1 cellular context compared by ENCODE assay signal in the genomic region with DNA sequence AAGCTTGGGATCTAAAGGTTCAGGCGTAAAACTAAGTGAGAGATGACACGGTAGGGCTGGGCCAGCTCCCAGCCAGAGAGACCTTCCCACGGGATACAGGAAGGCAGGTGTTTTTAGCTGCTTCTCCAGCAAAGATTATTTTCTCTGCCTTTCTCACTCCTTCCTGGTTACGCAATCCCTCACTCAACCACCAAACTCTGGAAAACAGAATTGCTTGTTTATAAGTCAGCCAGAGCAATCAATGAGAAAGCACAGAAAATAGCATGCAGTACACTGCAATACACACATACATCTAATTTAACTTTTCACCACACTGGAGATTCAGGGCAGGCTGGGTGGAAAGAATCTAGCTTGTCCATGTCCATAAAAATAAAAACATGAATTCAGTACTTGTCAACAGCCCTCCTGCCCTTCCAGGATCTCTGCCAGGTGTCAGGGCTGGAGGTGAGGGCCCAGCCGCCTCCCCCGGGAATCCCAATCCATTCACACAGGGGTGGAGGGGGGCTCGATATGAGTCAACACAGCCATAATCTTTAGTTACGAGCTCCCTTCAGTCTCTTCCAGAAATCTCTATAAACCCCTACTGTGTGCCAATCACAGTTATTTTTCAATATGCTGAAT.
TF ChIP-seq lines count a peak whose summit lies in the region.

No MANE protein-coding gene starts in this region.

TF ChIP-seq in WTC11, 78 proteins besides CTCF, POLR2A, EP300 and RAD21 (continued from another document):
- TF ChIP-seq, protein P1, sequence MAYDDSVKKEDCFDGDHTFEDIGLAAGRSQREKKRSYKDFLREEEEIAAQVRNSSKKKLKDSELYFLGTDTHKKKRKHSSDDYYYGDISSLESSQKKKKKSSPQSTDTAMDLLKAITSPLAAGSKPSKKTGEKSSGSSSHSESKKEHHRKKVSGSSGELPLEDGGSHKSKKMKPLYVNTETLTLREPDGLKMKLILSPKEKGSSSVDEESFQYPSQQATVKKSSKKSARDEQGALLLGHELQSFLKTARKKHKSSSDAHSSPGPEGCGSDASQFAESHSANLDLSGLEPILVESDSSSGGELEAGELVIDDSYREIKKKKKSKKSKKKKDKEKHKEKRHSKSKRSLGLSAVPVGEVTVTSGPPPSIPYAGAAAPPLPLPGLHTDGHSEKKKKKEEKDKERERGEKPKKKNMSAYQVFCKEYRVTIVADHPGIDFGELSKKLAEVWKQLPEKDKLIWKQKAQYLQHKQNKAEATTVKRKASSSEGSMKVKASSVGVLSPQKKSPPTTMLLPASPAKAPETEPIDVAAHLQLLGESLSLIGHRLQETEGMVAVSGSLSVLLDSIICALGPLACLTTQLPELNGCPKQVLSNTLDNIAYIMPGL (CRISPR knock-in tag; IDR thresholded peaks at IDR 0.05): no peak
- TF ChIP-seq, protein P2, sequence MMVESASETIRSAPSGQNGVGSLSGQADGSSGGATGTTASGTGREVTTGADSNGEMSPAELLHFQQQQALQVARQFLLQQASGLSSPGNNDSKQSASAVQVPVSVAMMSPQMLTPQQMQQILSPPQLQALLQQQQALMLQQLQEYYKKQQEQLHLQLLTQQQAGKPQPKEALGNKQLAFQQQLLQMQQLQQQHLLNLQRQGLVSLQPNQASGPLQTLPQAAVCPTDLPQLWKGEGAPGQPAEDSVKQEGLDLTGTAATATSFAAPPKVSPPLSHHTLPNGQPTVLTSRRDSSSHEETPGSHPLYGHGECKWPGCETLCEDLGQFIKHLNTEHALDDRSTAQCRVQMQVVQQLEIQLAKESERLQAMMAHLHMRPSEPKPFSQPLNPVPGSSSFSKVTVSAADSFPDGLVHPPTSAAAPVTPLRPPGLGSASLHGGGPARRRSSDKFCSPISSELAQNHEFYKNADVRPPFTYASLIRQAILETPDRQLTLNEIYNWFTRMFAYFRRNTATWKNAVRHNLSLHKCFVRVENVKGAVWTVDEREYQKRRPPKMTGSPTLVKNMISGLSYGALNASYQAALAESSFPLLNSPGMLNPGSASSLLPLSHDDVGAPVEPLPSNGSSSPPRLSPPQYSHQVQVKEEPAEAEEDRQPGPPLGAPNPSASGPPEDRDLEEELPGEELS (CRISPR knock-in tag; IDR thresholded peaks at IDR 0.05): no peak
- TF ChIP-seq, protein P3, sequence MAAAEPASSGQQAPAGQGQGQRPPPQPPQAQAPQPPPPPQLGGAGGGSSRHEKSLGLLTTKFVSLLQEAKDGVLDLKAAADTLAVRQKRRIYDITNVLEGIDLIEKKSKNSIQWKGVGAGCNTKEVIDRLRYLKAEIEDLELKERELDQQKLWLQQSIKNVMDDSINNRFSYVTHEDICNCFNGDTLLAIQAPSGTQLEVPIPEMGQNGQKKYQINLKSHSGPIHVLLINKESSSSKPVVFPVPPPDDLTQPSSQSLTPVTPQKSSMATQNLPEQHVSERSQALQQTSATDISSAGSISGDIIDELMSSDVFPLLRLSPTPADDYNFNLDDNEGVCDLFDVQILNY (CRISPR knock-in tag; IDR thresholded peaks at IDR 0.05): no peak
- TF ChIP-seq, protein P4, sequence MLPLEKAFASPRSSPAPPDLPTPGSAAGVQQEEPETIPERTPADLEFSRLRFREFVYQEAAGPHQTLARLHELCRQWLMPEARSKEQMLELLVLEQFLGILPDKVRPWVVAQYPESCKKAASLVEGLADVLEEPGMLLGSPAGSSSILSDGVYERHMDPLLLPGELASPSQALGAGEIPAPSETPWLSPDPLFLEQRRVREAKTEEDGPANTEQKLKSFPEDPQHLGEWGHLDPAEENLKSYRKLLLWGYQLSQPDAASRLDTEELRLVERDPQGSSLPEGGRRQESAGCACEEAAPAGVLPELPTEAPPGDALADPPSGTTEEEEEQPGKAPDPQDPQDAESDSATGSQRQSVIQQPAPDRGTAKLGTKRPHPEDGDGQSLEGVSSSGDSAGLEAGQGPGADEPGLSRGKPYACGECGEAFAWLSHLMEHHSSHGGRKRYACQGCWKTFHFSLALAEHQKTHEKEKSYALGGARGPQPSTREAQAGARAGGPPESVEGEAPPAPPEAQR (CRISPR knock-in tag; IDR thresholded peaks at IDR 0.05): no peak
- TF ChIP-seq CREM (CRISPR knock-in tag; IDR thresholded peaks at IDR 0.05): no peak
- TF ChIP-seq, protein P5, sequence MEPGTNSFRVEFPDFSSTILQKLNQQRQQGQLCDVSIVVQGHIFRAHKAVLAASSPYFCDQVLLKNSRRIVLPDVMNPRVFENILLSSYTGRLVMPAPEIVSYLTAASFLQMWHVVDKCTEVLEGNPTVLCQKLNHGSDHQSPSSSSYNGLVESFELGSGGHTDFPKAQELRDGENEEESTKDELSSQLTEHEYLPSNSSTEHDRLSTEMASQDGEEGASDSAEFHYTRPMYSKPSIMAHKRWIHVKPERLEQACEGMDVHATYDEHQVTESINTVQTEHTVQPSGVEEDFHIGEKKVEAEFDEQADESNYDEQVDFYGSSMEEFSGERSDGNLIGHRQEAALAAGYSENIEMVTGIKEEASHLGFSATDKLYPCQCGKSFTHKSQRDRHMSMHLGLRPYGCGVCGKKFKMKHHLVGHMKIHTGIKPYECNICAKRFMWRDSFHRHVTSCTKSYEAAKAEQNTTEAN (CRISPR knock-in tag; IDR thresholded peaks at IDR 0.05): no peak
